In the genomic region with DNA sequence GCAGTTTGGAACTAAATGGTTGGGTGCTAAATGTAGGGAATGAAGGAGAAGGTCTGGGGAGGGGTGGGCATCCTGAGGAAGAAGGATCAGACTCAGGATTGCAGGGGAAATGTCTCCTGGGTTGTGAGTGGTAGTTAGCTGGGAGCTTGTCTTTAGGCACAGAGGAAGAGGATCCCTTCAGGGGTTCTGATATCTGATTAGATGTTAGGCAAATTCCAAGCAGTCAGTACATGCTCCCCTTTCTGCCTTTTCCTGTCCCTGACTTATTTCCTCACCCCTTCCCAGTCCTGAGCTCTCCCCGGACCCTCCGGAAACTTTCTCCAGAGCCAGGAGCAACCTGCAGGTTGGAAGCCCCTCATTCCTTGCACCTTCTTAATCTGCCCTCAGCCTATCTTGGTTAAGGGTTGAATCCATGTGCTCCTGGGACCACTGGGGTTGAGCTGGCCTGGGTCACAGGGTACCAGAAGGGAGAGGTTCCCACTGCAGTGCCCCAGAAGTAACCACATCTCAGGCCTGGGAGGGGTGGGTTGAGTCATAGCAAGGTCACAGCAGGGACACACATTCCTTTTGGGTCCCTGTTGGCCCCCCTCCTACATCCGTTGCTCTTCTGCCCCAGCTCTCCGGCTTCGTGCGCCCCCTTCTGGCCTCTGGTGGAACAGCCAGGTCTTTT, we compare ENCODE assay signal across 8 cellular contexts. TPM values are rescaled to one million over a fixed set of nuclear protein-coding genes. Genes with fewer than 3 reads are reported as not detected.
DNase-seq lines count a peak whose midpoint lies in the region; ATAC-seq and TF ChIP-seq lines count a peak whose summit lies in the region.

No MANE protein-coding gene starts in this region.

- DNase-seq in G401 (ENCODE audit: low spot score) (peak; percentile 82), MV-4-11 (lab: John Stamatoyannopoulos, UW) (peak; percentile 93), SK-N-DZ (ENCODE audit: low spot score) (peak; percentile 63), globus pallidus (ENCODE audit: low spot score) (peak; percentile 64), omental fat pad (ENCODE audit: low spot score) (peak; percentile 96), substantia nigra (lab: John Stamatoyannopoulos, UW) (peak in 43 of 49 donors; percentile 13 to 85 (median 65))
- DNase-seq in activated naive CD4-positive, alpha-beta T cell treated with anti-CD3 and anti-CD28 coated beads, Interleukin-2, amount 10 ng/mL, durations not matched to agents 7 days and 5 days: peak; percentile 92

- peaks cover 52% of the 10 kb centered on the region for H3K27me3 Mint-ChIP-seq in activated naive CD4-positive, alpha-beta T cell treated with anti-CD3 and anti-CD28 coated beads, Interleukin-2, amount 10 ng/mL, durations not matched to agents 7 days and 5 days

- in situ Hi-C loops in G401 (cut with HindIII; ENCODE audit: low sequenced_read_pairs): no loop called here

- H3K4me3 Mint-ChIP-seq in activated naive CD4-positive, alpha-beta T cell treated with anti-CD3 and anti-CD28 coated beads, Interleukin-2, amount 10 ng/mL, durations not matched to agents 7 days and 5 days: peak overlapping the region; percentile 30

- H3K9me3 Mint-ChIP-seq in activated naive CD4-positive, alpha-beta T cell treated with anti-CD3 and anti-CD28 coated beads, Interleukin-2, amount 10 ng/mL, durations not matched to agents 7 days and 5 days: no peaks in the 10 kb centered on the region

- no peaks in the 10 kb centered on the region for H3K36me3 Mint-ChIP-seq in activated naive CD4-positive, alpha-beta T cell treated with anti-CD3 and anti-CD28 coated beads, Interleukin-2, amount 10 ng/mL, durations not matched to agents 7 days and 5 days

- TF ChIP-seq CTCF in omental fat pad (IDR thresholded peaks at IDR 0.05): peak in 1 of 3 donors; percentile 97

- peak; percentile 76 for ATAC-seq in omental fat pad (ENCODE audit: low FRiP score)
- ATAC-seq in GM19463 (IDR thresholded peaks at IDR 0.05; ENCODE audit: unreplicated experiment): no peak

- H3K27ac Mint-ChIP-seq in activated naive CD4-positive, alpha-beta T cell treated with anti-CD3 and anti-CD28 coated beads, Interleukin-2, amount 10 ng/mL, durations not matched to agents 7 days and 5 days: peak overlapping the region; percentile 34

- H3K27ac ChIP-seq in substantia nigra (ENCODE audit: low read depth, low read length, poor library complexity, severe bottlenecking): no peak overlapping the region

- H3K4me1 Mint-ChIP-seq in activated naive CD4-positive, alpha-beta T cell treated with anti-CD3 and anti-CD28 coated beads, Interleukin-2, amount 10 ng/mL, durations not matched to agents 7 days and 5 days: peaks cover 55% of the 10 kb centered on the region

- CTCF ChIA-PET in activated naive CD4-positive, alpha-beta T cell treated with anti-CD3 and anti-CD28 coated beads, Interleukin-2, amount 10 ng/mL, durations not matched to agents 7 days and 5 days (lab: Charles Lee): interaction anchor here (0.7 to 9.1 kb wide), 13 partner anchors 10 to 214 kb away, joined by 3 to 250 read pairs (median 4); partner anchors contain the start of genes PFDN5 and SPRYD3

RNA-seq across cellular contexts. Expression of gene IGFBP6, which starts 1.6 kb away (rescaled TPM):
- total RNA-seq in G401 (2014; rRNA removed; shearing (Covaris generic)): 29.3 and 50.2 TPM in 2 replicates
- polyA plus RNA-seq in SK-N-DZ (2014; cell fraction: cytosol; rRNA removed): not detected in 2 replicates
- not detected in 2 replicates for polyA plus RNA-seq in SK-N-DZ (2014; cell fraction: nucleus; rRNA removed)
- total RNA-seq in omental fat pad: 100 to 1,000 TPM; 246 to 902 (median 719) TPM

RNA-seq across cellular contexts. Expression of gene SOAT2, which starts 4.2 kb away (rescaled TPM):
- total RNA-seq in G401 (2014; rRNA removed; shearing (Covaris generic)): not detected in 2 replicates
- not detected in 2 replicates for polyA plus RNA-seq in SK-N-DZ (2014; cell fraction: cytosol; rRNA removed)
- not detected in 2 replicates for polyA plus RNA-seq in SK-N-DZ (2014; cell fraction: nucleus; rRNA removed)
- total RNA-seq in omental fat pad: not detected

RNA-seq across cellular contexts. Expression of gene SPRYD3, which starts 19.9 kb away (rescaled TPM):
- 16.7 and 21.4 TPM in 2 replicates for total RNA-seq in G401 (2014; rRNA removed; shearing (Covaris generic))
- polyA plus RNA-seq in SK-N-DZ (2014; cell fraction: cytosol; rRNA removed): 2.0 and 2.7 TPM in 2 replicates
- polyA plus RNA-seq in SK-N-DZ (2014; cell fraction: nucleus; rRNA removed): 4.9 and 5.4 TPM in 2 replicates
- total RNA-seq in omental fat pad: 10 to 100 TPM; 31.5 to 42.3 (median 36.3) TPM

RNA-seq across cellular contexts. Expression of gene TNS2, which starts 49.3 kb away (rescaled TPM):
- total RNA-seq in G401 (2014; rRNA removed; shearing (Covaris generic)): 13.7 and 21.0 TPM in 2 replicates
- 0.68 and 0.81 TPM in 2 replicates for polyA plus RNA-seq in SK-N-DZ (2014; cell fraction: cytosol; rRNA removed)
- 0.75 and 1.2 TPM in 2 replicates for polyA plus RNA-seq in SK-N-DZ (2014; cell fraction: nucleus; rRNA removed)
- 100 to 1,000 TPM in 3 of 4 donors, 10 to 100 TPM in 1; 97.7 to 444 (median 154) TPM for total RNA-seq in omental fat pad
